9 cellular contexts compared by ENCODE assay signal in the genomic region with DNA sequence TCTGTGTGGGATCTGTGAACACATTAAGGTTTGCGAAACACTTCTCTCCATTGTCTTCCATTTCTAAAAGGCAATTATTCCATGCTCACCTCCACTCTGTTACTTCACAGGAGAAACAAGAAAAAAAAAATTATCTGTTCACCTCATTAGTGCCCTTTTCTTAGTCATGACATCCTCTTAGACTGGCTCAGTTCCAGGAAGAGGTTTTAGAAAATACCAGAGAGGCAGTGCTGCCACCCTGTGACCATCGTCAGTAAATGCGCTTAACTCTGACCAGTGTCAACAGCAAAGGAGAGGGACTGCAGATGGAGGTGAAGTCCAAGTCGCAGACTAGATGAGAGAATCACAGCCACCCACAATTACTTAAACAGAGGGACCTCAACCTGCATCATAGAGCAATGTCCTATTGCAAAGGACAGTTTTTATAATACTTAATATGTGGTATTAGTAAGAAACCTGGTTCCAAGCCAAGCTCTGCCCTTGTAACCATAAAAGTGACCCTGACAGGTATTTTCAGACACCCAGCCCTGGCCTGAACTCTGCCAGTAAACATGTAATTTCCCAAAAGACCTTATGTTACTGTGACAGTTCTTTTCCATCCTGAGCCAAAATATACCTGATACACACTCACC. TPM values are rescaled to one million over a fixed set of nuclear protein-coding genes. Genes with fewer than 3 reads are reported as not detected.
DNase-seq lines count a peak whose midpoint lies in the region; TF ChIP-seq lines count a peak whose summit lies in the region.
"Had no signal": no experiment of that assay in that cellular context is flagged by ENCODE, and none has a peak within 500 bp of the region (broad histone marks: within the 10 kb centered on the region; RNA-seq: fewer than 3 reads in every experiment).

No MANE protein-coding gene starts in this region.

- TF ChIP-seq CTCF in GM06990 (IDR thresholded peaks at IDR 0.05; ENCODE audit: insufficient read depth, low read length, poor library complexity, severe bottlenecking) (peak; percentile 71), OCI-LY3 (IDR thresholded peaks at IDR 0.05; ENCODE audit: low read depth, low read length) (peak; percentile 92), fibroblast of mammary gland (conservative IDR thresholded peaks at IDR 0.05; ENCODE audit: control insufficient read depth, insufficient read depth, low read depth, low read length) (peak; percentile 69), osteoblast (IDR thresholded peaks at IDR 0.05; ENCODE audit: extremely low read depth, low read depth, low read length) (peak; percentile 69), uterus (IDR thresholded peaks at IDR 0.05) (peak in 3 of 4 experiments; percentile 9 to 59 (median 36)), suprapubic skin (IDR thresholded peaks at IDR 0.05) (peak in 1 of 2 donors; percentile 58)

- 27% methylated on average over 4 of the region's 4 CpGs for WGBS in suprapubic skin

- no peaks in the 10 kb centered on the region for H3K36me3 Mint-ChIP-seq in activated T-cell treated with anti-CD3 and anti-CD28 coated beads, Interleukin-2, amount 50 U/mL, for 24 hours (ENCODE audit: low read depth)

- no peak for TF ChIP-seq POLR2A in uterus (IDR thresholded peaks at IDR 0.05)
- TF ChIP-seq POLR2A in suprapubic skin (IDR thresholded peaks at IDR 0.05), result no peak

- H3K27ac ChIP-seq in OCI-LY3 (ENCODE audit: low read length), result no peak overlapping the region
- no peak overlapping the region for H3K27ac ChIP-seq in osteoblast (ENCODE audit: low read depth, low read length)
- no peak overlapping the region for H3K27ac ChIP-seq in uterus
- H3K27ac ChIP-seq in suprapubic skin, result no peak overlapping the region

- H3K4me3 Mint-ChIP-seq in activated T-cell treated with anti-CD3 and anti-CD28 coated beads, Interleukin-2, amount 50 U/mL, for 24 hours, result no peak overlapping the region

- H4K20me1 ChIP-seq in OCI-LY3 (ENCODE audit: insufficient read depth, low read length), result no peaks in the 10 kb centered on the region
- no peaks in the 10 kb centered on the region for H4K20me1 ChIP-seq in osteoblast (ENCODE audit: insufficient read depth, low read length)

- H3K9me3 Mint-ChIP-seq in activated T-cell treated with anti-CD3 and anti-CD28 coated beads, Interleukin-2, amount 50 U/mL, for 24 hours, result no peaks in the 10 kb centered on the region

- H3K36me3 ChIP-seq in GM06990 (ENCODE audit: control insufficient read depth, insufficient read depth, low read length), result no peaks in the 10 kb centered on the region
- no peaks in the 10 kb centered on the region for H3K36me3 ChIP-seq in OCI-LY3 (replicated peaks; ENCODE audit: low read depth, low read length)
- H3K36me3 ChIP-seq in osteoblast (ENCODE audit: insufficient read depth, low read length), result no peaks in the 10 kb centered on the region
- H3K36me3 ChIP-seq in uterus, result no peaks in the 10 kb centered on the region
- H3K36me3 ChIP-seq in suprapubic skin, result no peaks in the 10 kb centered on the region

- H3K4me2 ChIP-seq in OCI-LY3 (ENCODE audit: low read length) (no peak overlapping the region), osteoblast (ENCODE audit: insufficient read depth, low read length) (no peak overlapping the region)

- H3K27ac Mint-ChIP-seq in activated T-cell treated with anti-CD3 and anti-CD28 coated beads, Interleukin-2, amount 50 U/mL, for 24 hours, result no peak overlapping the region

- no peak overlapping the region for H3K9ac ChIP-seq in OCI-LY3 (ENCODE audit: low read length)

- no peaks in the 10 kb centered on the region; the same call in 1 of the 2 replicates for H3K27me3 ChIP-seq in GM06990 (replicated peaks; ENCODE audit: control insufficient read depth, insufficient read depth, low read length)
- peaks cover 61% of the 10 kb centered on the region for H3K27me3 ChIP-seq in OCI-LY3 (ENCODE audit: low read depth, low read length)
- no peaks in the 10 kb centered on the region for H3K27me3 ChIP-seq in osteoblast (ENCODE audit: insufficient read depth, low read length)
- H3K27me3 ChIP-seq in uterus, result no peaks in the 10 kb centered on the region
- H3K27me3 ChIP-seq in suprapubic skin, result peaks cover 30% of the 10 kb centered on the region

- no peak for TF ChIP-seq EP300 in suprapubic skin (IDR thresholded peaks at IDR 0.05)

- H2AFZ ChIP-seq in OCI-LY3 (ENCODE audit: low read depth, low read length) (no peak overlapping the region), osteoblast (ENCODE audit: low read length) (no peak overlapping the region)

- intact Hi-C loops in uterus (cut with DNase I; ENCODE audit: low total_unique reads), result no loop called here

- no peaks in the 10 kb centered on the region for H3K9me3 ChIP-seq in OCI-LY3 (ENCODE audit: insufficient read depth, low read length)
- no peaks in the 10 kb centered on the region for H3K9me3 ChIP-seq in osteoblast (ENCODE audit: low read depth, low read length)
- no peaks in the 10 kb centered on the region for H3K9me3 ChIP-seq in uterus
- H3K9me3 ChIP-seq in suprapubic skin, result no peaks in the 10 kb centered on the region

- DNase-seq in GM06990 (ENCODE audit: extremely low read depth, insufficient read length), result peak; percentile 39
- peak in 57 of 76 experiments; percentile 7 to 87 (median 49) for DNase-seq in HUDEP-2 (lab: John Stamatoyannopoulos, UW; ENCODE audit: unreplicated experiment in 76 of 76)
- peak; percentile 70 for DNase-seq in activated T-cell treated with anti-CD3 and anti-CD28 coated beads, Interleukin-2, amount 50 U/mL, for 24 hours
- DNase-seq in fibroblast of mammary gland (ENCODE audit: low read depth), result peak; percentile 86
- peak; percentile 88 for DNase-seq in osteoblast (ENCODE audit: insufficient read length, low spot score, missing footprints)
- no peak for DNase-seq in uterus
- DNase-seq in suprapubic skin (ENCODE audit: low spot score in 2 of 2), result no peak

- H3K79me2 ChIP-seq in OCI-LY3 (ENCODE audit: low read length), result no peaks in the 10 kb centered on the region
- H3K79me2 ChIP-seq in osteoblast (ENCODE audit: insufficient read depth, low read length), result no peaks in the 10 kb centered on the region

- H3K4me1 Mint-ChIP-seq in activated T-cell treated with anti-CD3 and anti-CD28 coated beads, Interleukin-2, amount 50 U/mL, for 24 hours (ENCODE audit: low read depth), result peaks cover 10% of the 10 kb centered on the region

- H3K4me1 ChIP-seq in OCI-LY3 (ENCODE audit: low read length), result peaks cover 6% of the 10 kb centered on the region; the same call in 1 of the 2 replicates
- H3K4me1 ChIP-seq in osteoblast (ENCODE audit: insufficient read depth, low read length), result no peaks in the 10 kb centered on the region
- no peaks in the 10 kb centered on the region for H3K4me1 ChIP-seq in uterus
- peaks cover 3% of the 10 kb centered on the region for H3K4me1 ChIP-seq in suprapubic skin

- H3K4me3 ChIP-seq in GM06990 (replicated peaks; ENCODE audit: low read depth, low read length) (no peak overlapping the region), OCI-LY3 (ENCODE audit: low read length) (no peak overlapping the region), fibroblast of mammary gland (ENCODE audit: control insufficient read depth, low read depth, low read length) (no peak overlapping the region), osteoblast (ENCODE audit: insufficient read depth, low read length) (no peak overlapping the region), uterus (no peak overlapping the region), suprapubic skin (no peak overlapping the region)

- peaks cover 17% of the 10 kb centered on the region for H3K27me3 Mint-ChIP-seq in activated T-cell treated with anti-CD3 and anti-CD28 coated beads, Interleukin-2, amount 50 U/mL, for 24 hours

RNA-seq across cellular contexts. Expression of a gene that starts 19.4 kb away (rescaled TPM):
- not detected in 2 replicates for total RNA-seq in osteoblast
- 1 to 10 TPM in 3 of 4 donors, not detected in 1; 1.1 to 2.8 (median 2.6) TPM for total RNA-seq in uterus
- 1 to 10 TPM in 1 of 4 donors, not detected in 3; 2.3 TPM for total RNA-seq in suprapubic skin

RNA-seq across cellular contexts. Expression of a gene that starts 31.5 kb away (rescaled TPM):
- total RNA-seq in osteoblast (not detected in 2 replicates), uterus (under 1 TPM in 2 of 4 donors, not detected in 2; 0.26 to 0.61 TPM), suprapubic skin (1 to 10 TPM in 1 of 4 donors, not detected in 3; 1.9 TPM)
- total RNA-seq: frontal cortex had no signal

Comparison
In these comparisons a context has a peak if more than half of its experiments do, and no peak if none do; other contexts are left out.
1. DNase-seq: peak in GM06990 (single experiment), HUDEP-2 (57 of 76), activated T-cell treated with anti-CD3 and anti-CD28 coated beads, Interleukin-2, amount 50 U/mL, for 24 hours (single experiment), fibroblast of mammary gland (single experiment) and osteoblast (single experiment); none in uterus (0 of 2) and suprapubic skin (0 of 2).